10 cellular contexts compared by ENCODE assay signal in the genomic region with DNA sequence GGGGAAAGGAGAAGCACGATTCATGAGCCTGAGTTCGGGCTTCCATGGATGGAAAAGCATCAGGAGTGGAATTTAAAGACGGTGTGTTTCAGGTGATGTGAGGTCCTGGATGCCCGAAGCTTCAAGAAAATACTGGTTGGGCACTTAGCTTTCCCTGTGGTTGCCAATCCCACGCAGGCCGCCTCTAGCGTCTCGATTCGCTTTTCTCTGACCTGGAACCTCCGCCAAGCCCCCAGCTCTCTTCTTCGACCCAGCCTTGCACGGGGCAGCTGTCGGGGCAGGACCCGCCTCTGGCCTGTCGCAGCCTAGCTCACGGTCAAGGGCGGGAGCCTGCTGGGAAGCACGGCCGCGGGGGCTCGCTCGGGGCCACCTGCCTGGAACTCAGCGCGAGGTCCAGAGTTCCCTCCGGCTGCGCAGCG. TPM values are rescaled to one million over a fixed set of nuclear protein-coding genes. Genes with fewer than 3 reads are reported as not detected.
DNase-seq lines count a peak whose midpoint lies in the region; ATAC-seq, FAIRE-seq and TF ChIP-seq lines count a peak whose summit lies in the region.
"Had no signal": no experiment of that assay in that cellular context is flagged by ENCODE, and none has a peak within 500 bp of the region (broad histone marks: within the 10 kb centered on the region; RNA-seq: fewer than 3 reads in every experiment).

No MANE protein-coding gene starts in this region.

- no peak for TF ChIP-seq CTCF in A549 (IDR thresholded peaks at IDR 0.05)
- TF ChIP-seq CTCF in dorsolateral prefrontal cortex (IDR thresholded peaks at IDR 0.05 in 54 of 56, conservative IDR thresholded peaks at IDR 0.05 in 2 of 56; ENCODE audit: low read depth in 1 of 56, partially characterized antibody in 56 of 56): no peak
- TF ChIP-seq CTCF in OCI-LY7 (conservative IDR thresholded peaks at IDR 0.05; ENCODE audit: low read length): no peak

- H3K9me2 ChIP-seq in OCI-LY7 (ENCODE audit: insufficient read depth, low read length): no peaks in the 10 kb centered on the region

- no peaks in the 10 kb centered on the region for H3K79me2 ChIP-seq in OCI-LY7 (ENCODE audit: insufficient read depth, low read depth, low read length)

- CTCF ChIA-PET in A549 (lab: Yijun Ruan, JAX): no interaction called here
- CTCF ChIA-PET in OCI-LY7 (lab: Charles Lee; ENCODE audit: unreplicated experiment): no interaction called here

- H3K36me3 ChIP-seq in HUES48 (ENCODE audit: control insufficient read depth, insufficient read depth, low read length) (no peaks in the 10 kb centered on the region), OCI-LY7 (ENCODE audit: insufficient read depth, low read length) (no peaks in the 10 kb centered on the region)

- peak overlapping the region in 5 of 6 donors; percentile 42 to 94 (median 88) for H3K27ac Mint-ChIP-seq in naive B cell

- no peak for DNase-seq in A549 (ENCODE audit: low read depth in 1 of 2, low spot score in 1 of 2)
- no peak for DNase-seq in dorsolateral prefrontal cortex
- no peak for DNase-seq in naive B cell
- no peak for DNase-seq in H4 (ENCODE audit: low spot score)
- DNase-seq in OCI-LY7 (ENCODE audit: low spot score): no peak
- no peak for DNase-seq in kidney tubule cell (ENCODE audit: low spot score)
- no peak for DNase-seq in cerebellar cortex (ENCODE audit: low spot score)
- DNase-seq: GF-D8 had no signal

- no peak overlapping the region for H2AFZ ChIP-seq in OCI-LY7 (ENCODE audit: low read length)

- H4K20me1 ChIP-seq in OCI-LY7 (ENCODE audit: insufficient read depth, low read length): no peaks in the 10 kb centered on the region

- H3K36me3 Mint-ChIP-seq in naive B cell: peaks cover 9 to 10% of the 10 kb centered on the region in 2 donors

- no peak for TF ChIP-seq POLR2A in A549 (IDR thresholded peaks at IDR 0.05; ENCODE audit: low read length)

- H3K9me3 ChIP-seq in A549 (no peaks in the 10 kb centered on the region), HUES48 (ENCODE audit: control insufficient read depth, insufficient read depth, low read length) (peaks cover 20% of the 10 kb centered on the region), OCI-LY7 (ENCODE audit: low read length) (no peaks in the 10 kb centered on the region)

- H3K27ac ChIP-seq in A549: peak overlapping the region in 1 of 2 experiments; percentile 65; a peak in 3 of 6 replicates
- H3K27ac ChIP-seq in HUES48 (ENCODE audit: low read depth, low read length): no peak overlapping the region
- H3K27ac ChIP-seq in dorsolateral prefrontal cortex: peak overlapping the region in 4 of 59 donors; percentile 51 to 71 (median 66)
- no peak overlapping the region for H3K27ac ChIP-seq in OCI-LY7 (ENCODE audit: low read depth, low read length, poor library complexity, severe bottlenecking)

- POLR2A ChIA-PET in A549 (lab: Yijun Ruan, JAX) (no interaction called here), OCI-LY7 (lab: Charles Lee) (no interaction called here)

- TF ChIP-seq EP300 in A549 (IDR thresholded peaks at IDR 0.05): no peak

- no peak overlapping the region for H3K9ac ChIP-seq in HUES48 (ENCODE audit: low read depth, low read length)

- intact Hi-C loops in dorsolateral prefrontal cortex (cut with DNase I): no loop called here
- intact Hi-C loops in OCI-LY7 (cut with micrococcal nuclease; ENCODE audit: unreplicated experiment): no loop called here

- H3K27me3 ChIP-seq in HUES48 (ENCODE audit: control insufficient read depth, insufficient read depth, low read length) (peaks cover 46% of the 10 kb centered on the region), dorsolateral prefrontal cortex (peaks cover 0 to 44% (median 23%) of the 10 kb centered on the region in 45 donors)

- H3K4me2 ChIP-seq in A549: peak overlapping the region; percentile 97
- no peak overlapping the region for H3K4me2 ChIP-seq in OCI-LY7 (ENCODE audit: low read length)

- H3K27me3 Mint-ChIP-seq in naive B cell: peaks cover 0 to 11% (median 0%) of the 10 kb centered on the region in 3 donors

- ATAC-seq in A549 (peak; percentile 83), naive B cell (ENCODE audit: low read depth in 2 of 2) (no peak)

- no peak for TF ChIP-seq RAD21 in A549 (conservative IDR thresholded peaks at IDR 0.05 in 1 of 2, IDR thresholded peaks at IDR 0.05 in 1 of 2)

- peak overlapping the region; percentile 53 for H3K4me3 ChIP-seq in A549
- peak overlapping the region; percentile 68 for H3K4me3 ChIP-seq in HUES48 (ENCODE audit: low read depth, low read length)
- H3K4me3 ChIP-seq in dorsolateral prefrontal cortex: peak overlapping the region; percentile 30 to 77 (median 61)
- no peak overlapping the region for H3K4me3 ChIP-seq in OCI-LY7 (ENCODE audit: low read depth, low read length, poor library complexity, severe bottlenecking)

- peaks cover 16 to 20% (median 17%) of the 10 kb centered on the region in 3 donors for H3K4me1 Mint-ChIP-seq in naive B cell

- WGBS in A549 (ENCODE audit: missing lambda C conversion rate): 27% methylated on average over 24 of the region's 27 CpGs

- H3K4me3 Mint-ChIP-seq in naive B cell: peak overlapping the region; percentile 81 to 93 (median 90)

- H3K4me1 ChIP-seq in A549 (0 out of 3 replicates have a peak, but pooled peaks cover 5% of the 10 kb centered on the region), HUES48 (ENCODE audit: control insufficient read depth, insufficient read depth, low read length) (peaks cover 8% of the 10 kb centered on the region; the same call in 1 of the 2 replicates), OCI-LY7 (ENCODE audit: insufficient read depth, low read length, poor library complexity, severe bottlenecking) (no peaks in the 10 kb centered on the region)

- FAIRE-seq in A549 (lab: Jason Lieb, UNC): no peak
- FAIRE-seq: islet of Langerhans had no signal

- BruUV-seq in OCI-LY7 (replicated peaks; lab: Mats Ljungman, UMichigan): no TSS peak

- H3K9me3 Mint-ChIP-seq in naive B cell: peaks cover 0 to 18% (median 11%) of the 10 kb centered on the region in 7 donors

TF ChIP-seq in A549, 52 proteins besides CTCF, POLR2A, EP300 and RAD21:
- TF ChIP-seq, protein P1, sequence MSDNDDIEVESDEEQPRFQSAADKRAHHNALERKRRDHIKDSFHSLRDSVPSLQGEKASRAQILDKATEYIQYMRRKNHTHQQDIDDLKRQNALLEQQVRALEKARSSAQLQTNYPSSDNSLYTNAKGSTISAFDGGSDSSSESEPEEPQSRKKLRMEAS (IDR thresholded peaks at IDR 0.05): peak; percentile 23; the same call in 1 of the 2 replicates
- TF ChIP-seq HDAC2 (IDR thresholded peaks at IDR 0.05): no peak
- TF ChIP-seq ZFP36 (IDR thresholded peaks at IDR 0.05; ENCODE audit: borderline replicate concordance, partially characterized antibody): no peak
- TF ChIP-seq HOXB5 (CRISPR knock-in tag; IDR thresholded peaks at IDR 0.05): no peak
- TF ChIP-seq NR3C1 (IDR thresholded peaks at IDR 0.05): no peak
- TF ChIP-seq, protein P2, sequence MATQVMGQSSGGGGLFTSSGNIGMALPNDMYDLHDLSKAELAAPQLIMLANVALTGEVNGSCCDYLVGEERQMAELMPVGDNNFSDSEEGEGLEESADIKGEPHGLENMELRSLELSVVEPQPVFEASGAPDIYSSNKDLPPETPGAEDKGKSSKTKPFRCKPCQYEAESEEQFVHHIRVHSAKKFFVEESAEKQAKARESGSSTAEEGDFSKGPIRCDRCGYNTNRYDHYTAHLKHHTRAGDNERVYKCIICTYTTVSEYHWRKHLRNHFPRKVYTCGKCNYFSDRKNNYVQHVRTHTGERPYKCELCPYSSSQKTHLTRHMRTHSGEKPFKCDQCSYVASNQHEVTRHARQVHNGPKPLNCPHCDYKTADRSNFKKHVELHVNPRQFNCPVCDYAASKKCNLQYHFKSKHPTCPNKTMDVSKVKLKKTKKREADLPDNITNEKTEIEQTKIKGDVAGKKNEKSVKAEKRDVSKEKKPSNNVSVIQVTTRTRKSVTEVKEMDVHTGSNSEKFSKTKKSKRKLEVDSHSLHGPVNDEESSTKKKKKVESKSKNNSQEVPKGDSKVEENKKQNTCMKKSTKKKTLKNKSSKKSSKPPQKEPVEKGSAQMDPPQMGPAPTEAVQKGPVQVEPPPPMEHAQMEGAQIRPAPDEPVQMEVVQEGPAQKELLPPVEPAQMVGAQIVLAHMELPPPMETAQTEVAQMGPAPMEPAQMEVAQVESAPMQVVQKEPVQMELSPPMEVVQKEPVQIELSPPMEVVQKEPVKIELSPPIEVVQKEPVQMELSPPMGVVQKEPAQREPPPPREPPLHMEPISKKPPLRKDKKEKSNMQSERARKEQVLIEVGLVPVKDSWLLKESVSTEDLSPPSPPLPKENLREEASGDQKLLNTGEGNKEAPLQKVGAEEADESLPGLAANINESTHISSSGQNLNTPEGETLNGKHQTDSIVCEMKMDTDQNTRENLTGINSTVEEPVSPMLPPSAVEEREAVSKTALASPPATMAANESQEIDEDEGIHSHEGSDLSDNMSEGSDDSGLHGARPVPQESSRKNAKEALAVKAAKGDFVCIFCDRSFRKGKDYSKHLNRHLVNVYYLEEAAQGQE (IDR thresholded peaks at IDR 0.05): no peak

RNA-seq across cellular contexts. Expression of a gene that starts 0.3 kb away (rescaled TPM):
- 0.13 and 0.14 TPM in 2 replicates for polyA plus RNA-seq in A549 (2011; rRNA removed)
- polyA plus RNA-seq in A549 (2012; cell fraction: cytosol; rRNA removed): not detected in 2 replicates
- polyA plus RNA-seq in A549 (2012; cell fraction: nucleus; rRNA removed): 0.02 and 0.07 TPM in 2 replicates
- polyA plus RNA-seq in A549 (2017; fragmentation: RNase III; extraction: RNeasy Plus Mini Kit Qiagen cat#74134 plus additional on column Dnase treatment): not detected in 3 replicates
- polyA minus RNA-seq in A549 (2011; rRNA and poly(A)+ RNA removed): not detected in 2 replicates
- total RNA-seq in dorsolateral prefrontal cortex: 10 to 100 TPM in 73 of 120 experiments, 1 to 10 TPM in 47; 1.9 to 39.1 (median 11.7) TPM
- 1 to 10 TPM; 1.5 to 3.1 (median 1.8) TPM for polyA plus RNA-seq in naive B cell (ENCODE audit: low read depth in 6 of 6)
- not detected in 2 replicates for total RNA-seq in H4 (2014; rRNA removed; shearing (Covaris generic))
- 0.28 and 1.5 TPM in 2 replicates for total RNA-seq in OCI-LY7 (2014; rRNA removed; shearing (Covaris generic))
- not detected in 2 replicates for total RNA-seq in OCI-LY7 (2022)

Comparison
In these comparisons a context has a peak if more than half of its experiments do, and no peak if none do; other contexts are left out.
1. ATAC-seq: peak in A549 (2 of 2); none in naive B cell (0 of 2).